Comparison of ENCODE assay signal across 8 cellular contexts in the genomic region with DNA sequence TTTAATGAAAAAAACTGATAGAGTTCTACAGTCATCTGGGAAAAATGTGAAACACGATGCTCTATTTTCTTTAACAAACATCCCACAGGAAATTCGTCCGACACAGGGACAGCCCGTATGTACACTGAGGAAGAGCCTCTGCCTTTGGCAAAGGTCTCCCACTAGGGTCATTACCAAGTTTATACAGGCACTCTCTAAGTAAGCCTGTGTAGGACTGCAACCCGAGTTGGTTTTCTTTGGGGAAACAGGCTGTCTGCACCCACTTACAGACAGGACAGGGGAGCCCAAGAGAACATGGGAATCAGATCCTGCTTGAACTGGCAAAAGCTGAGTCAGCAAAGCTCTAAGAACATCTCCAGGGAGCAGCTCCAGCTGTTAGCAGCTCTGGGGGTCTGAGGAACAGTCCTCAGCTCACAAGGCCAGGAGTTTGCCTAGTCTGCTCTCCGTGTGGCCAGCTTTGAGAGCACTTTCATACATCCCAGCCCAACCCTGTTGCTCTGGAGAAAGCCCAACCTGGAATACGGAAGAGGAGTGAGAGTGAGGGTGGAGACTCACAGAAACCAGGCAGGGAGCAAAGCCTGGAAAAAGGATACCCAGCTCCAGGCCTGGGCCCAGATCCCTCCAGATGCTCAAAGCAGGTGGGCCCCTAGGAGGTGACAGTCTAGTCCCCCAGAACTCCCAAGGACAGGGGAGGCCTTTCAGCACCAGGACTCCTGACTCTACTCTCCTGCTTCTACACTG. TPM values are rescaled to one million over a fixed set of nuclear protein-coding genes. Genes with fewer than 3 reads are reported as not detected.
DNase-seq lines count a peak whose midpoint lies in the region; ATAC-seq and TF ChIP-seq lines count a peak whose summit lies in the region.

No MANE protein-coding gene starts in this region.

- H3K4me3 ChIP-seq in KMS-11 (IDR thresholded peaks at IDR 0.05; ENCODE audit: insufficient read depth, low read depth, low read length) (no peak overlapping the region), heart left ventricle (peak overlapping the region in 11 of 12 donors; percentile 84 to 100 (median 91)), prostate gland (peak overlapping the region; percentile 74 to 87)

- H3K4me3 Mint-ChIP-seq in Calu3 (ENCODE audit: low read depth, unreplicated experiment) = peak overlapping the region; percentile 85
- H3K4me3 Mint-ChIP-seq in activated naive CD8-positive, alpha-beta T cell treated with anti-CD3 and anti-CD28 coated beads for 36 hours = peak overlapping the region; percentile 95

- no TSS peak for BruUV-seq in Calu3 (replicated peaks; lab: Mats Ljungman, UMichigan)

- TF ChIP-seq POLR2A in heart left ventricle (IDR thresholded peaks at IDR 0.05) (no peak), prostate gland (IDR thresholded peaks at IDR 0.05) (peak; percentile 33)

- H3K36me3 Mint-ChIP-seq in Calu3 (ENCODE audit: insufficient read depth, unreplicated experiment) = peaks cover 32% of the 10 kb centered on the region
- peaks cover 18% of the 10 kb centered on the region for H3K36me3 Mint-ChIP-seq in activated naive CD8-positive, alpha-beta T cell treated with anti-CD3 and anti-CD28 coated beads for 36 hours

- no peak overlapping the region for H2AFZ ChIP-seq in KMS-11 (ENCODE audit: low read depth)

- peaks cover 28% of the 10 kb centered on the region for H3K4me1 Mint-ChIP-seq in Calu3 (ENCODE audit: low read depth, unreplicated experiment)
- H3K4me1 Mint-ChIP-seq in activated naive CD8-positive, alpha-beta T cell treated with anti-CD3 and anti-CD28 coated beads for 36 hours = peaks cover 52% of the 10 kb centered on the region

- ATAC-seq in heart left ventricle (peak; percentile 60 to 76 (median 72)), HG03342 (IDR thresholded peaks at IDR 0.05; ENCODE audit: unreplicated experiment) (no peak), HG03432 (IDR thresholded peaks at IDR 0.05; ENCODE audit: unreplicated experiment) (no peak)

- H3K27me3 Mint-ChIP-seq in Calu3 (ENCODE audit: unreplicated experiment) = no peaks in the 10 kb centered on the region
- no peaks in the 10 kb centered on the region for H3K27me3 Mint-ChIP-seq in activated naive CD8-positive, alpha-beta T cell treated with anti-CD3 and anti-CD28 coated beads for 36 hours

- H3K27ac Mint-ChIP-seq in Calu3 (ENCODE audit: unreplicated experiment) = peak overlapping the region; percentile 54
- H3K27ac Mint-ChIP-seq in activated naive CD8-positive, alpha-beta T cell treated with anti-CD3 and anti-CD28 coated beads for 36 hours = peak overlapping the region; percentile 47

- H3K79me2 ChIP-seq in KMS-11 (ENCODE audit: insufficient read depth, low read depth) = 0 out of 2 replicates have a peak, but pooled peaks cover 6% of the 10 kb centered on the region

- TF ChIP-seq CTCF in Calu3 (IDR thresholded peaks at IDR 0.05; ENCODE audit: unreplicated experiment) (no peak), KMS-11 (conservative IDR thresholded peaks at IDR 0.05; ENCODE audit: low read depth, low read length) (no peak), heart left ventricle (IDR thresholded peaks at IDR 0.05) (no peak), prostate gland (IDR thresholded peaks at IDR 0.05) (no peak)

- no peaks in the 10 kb centered on the region for H4K20me1 ChIP-seq in KMS-11 (ENCODE audit: insufficient read depth)

- H3K9ac ChIP-seq in KMS-11 = no peak overlapping the region

- H3K9me3 ChIP-seq in heart left ventricle (no peaks in the 10 kb centered on the region), prostate gland (no peaks in the 10 kb centered on the region)

- H3K27ac ChIP-seq in KMS-11 (no peak overlapping the region), heart left ventricle (peak overlapping the region; percentile 73 to 97 (median 90)), prostate gland (peak overlapping the region; percentile 86 to 89)

- H3K9me3 Mint-ChIP-seq in Calu3 (ENCODE audit: low read depth, unreplicated experiment) = no peaks in the 10 kb centered on the region
- no peaks in the 10 kb centered on the region for H3K9me3 Mint-ChIP-seq in activated naive CD8-positive, alpha-beta T cell treated with anti-CD3 and anti-CD28 coated beads for 36 hours

- CTCF ChIA-PET in Calu3 (lab: Charles Lee) = interaction anchor here (0.6 to 1.3 kb wide), 4 partner anchors 14 to 619 kb away, joined by 4 to 5 read pairs (median 4); no protein-coding TSS in a partner anchor

- peak overlapping the region; percentile 84; the same call in 1 of the 2 replicates for H3K4me2 ChIP-seq in KMS-11

- H3K36me3 ChIP-seq in KMS-11 (ENCODE audit: insufficient read depth) (no peaks in the 10 kb centered on the region), heart left ventricle (peaks cover 0 to 5% (median 0%) of the 10 kb centered on the region in 9 donors), prostate gland (no peaks in the 10 kb centered on the region)

- no peaks in the 10 kb centered on the region for H3K27me3 ChIP-seq in KMS-11 (ENCODE audit: insufficient read depth, low read depth)
- no peaks in the 10 kb centered on the region for H3K27me3 ChIP-seq in heart left ventricle
- H3K27me3 ChIP-seq in prostate gland (replicated peaks; ENCODE audit: insufficient read depth) = no peaks in the 10 kb centered on the region

- WGBS in heart left ventricle, 4 donors = 20 to 35% (median 31%) methylated on average over 7 of the region's 7 CpGs
- WGBS in prostate gland = under 1% methylated on average over 7 of the region's 7 CpGs

- H3K4me1 ChIP-seq in KMS-11 (ENCODE audit: low read depth, poor library complexity, severe bottlenecking) = peaks cover 17% of the 10 kb centered on the region
- peaks cover 0 to 62% (median 39%) of the 10 kb centered on the region in 12 donors for H3K4me1 ChIP-seq in heart left ventricle
- H3K4me1 ChIP-seq in prostate gland (replicated peaks) = peaks cover 31% of the 10 kb centered on the region

- intact Hi-C loops in Calu3 (cut with micrococcal nuclease; ENCODE audit: unreplicated experiment) = no loop called here
- intact Hi-C loops in heart left ventricle (cut with DNase I) = loop anchor here in 5 of 10 donors (5.0 to 10.0 kb wide), 5 partner anchors 38 to 83 kb away; no protein-coding TSS in a partner anchor
- intact Hi-C loops in prostate gland (cut with DNase I) = loop anchor here (5.0 kb wide), 2 partner anchors 43 to 68 kb away; no protein-coding TSS in a partner anchor

- DNase-seq in Calu3 = peak; percentile 53
- no peak for DNase-seq in activated naive CD8-positive, alpha-beta T cell treated with anti-CD3 and anti-CD28 coated beads for 36 hours
- DNase-seq in heart left ventricle = peak in 4 of 5 donors; percentile 34 to 46 (median 43)
- peak; percentile 64 for DNase-seq in prostate gland (ENCODE audit: low spot score)
- no peak for DNase-seq in NCI-H1092 (lab: John Stamatoyannopoulos, UW)

RNA-seq across cellular contexts. Expression of a gene that starts 1.9 kb away (rescaled TPM):
- 50.0 and 52.8 TPM in 2 replicates for total RNA-seq in Calu3 (2022)
- total RNA-seq in activated naive CD8-positive, alpha-beta T cell treated with anti-CD3 and anti-CD28 coated beads for 36 hours = 10 to 100 TPM; 39.4 to 44.1 TPM
- total RNA-seq in heart left ventricle = 10 to 100 TPM in 6 of 9 donors, 1 to 10 TPM in 3; 6.5 to 45.2 (median 10.8) TPM
- polyA plus RNA-seq in heart left ventricle = 1 to 10 TPM; 5.1 to 5.9 TPM
- total RNA-seq in prostate gland = 10 to 100 TPM; 21.5 to 49.5 TPM

RNA-seq across cellular contexts. Expression of a gene that starts 16.7 kb away (rescaled TPM):
- not detected in 2 replicates for total RNA-seq in Calu3 (2022)
- not detected for total RNA-seq in activated naive CD8-positive, alpha-beta T cell treated with anti-CD3 and anti-CD28 coated beads for 36 hours
- total RNA-seq in heart left ventricle = not detected
- not detected for polyA plus RNA-seq in heart left ventricle
- total RNA-seq in prostate gland = under 1 TPM in 1 of 2 donors, not detected in 1; 0.28 TPM

RNA-seq across cellular contexts. Expression of a gene that starts 55.6 kb away (rescaled TPM):
- total RNA-seq in Calu3 (2022) (15.1 and 15.7 TPM in 2 replicates), heart left ventricle (10 to 100 TPM in 5 of 9 donors, 1 to 10 TPM in 4; 3.3 to 18.5 (median 10.4) TPM), prostate gland (10 to 100 TPM; 16.7 to 23.0 TPM)
- 1 to 10 TPM; 1.8 to 1.9 TPM for total RNA-seq in activated naive CD8-positive, alpha-beta T cell treated with anti-CD3 and anti-CD28 coated beads for 36 hours
- polyA plus RNA-seq in heart left ventricle = 1 to 10 TPM; 5.3 TPM

Comparison
In these comparisons a context has a peak if more than half of its experiments do, and no peak if none do; other contexts are left out.
1. DNase-seq: peak in Calu3 (single experiment), heart left ventricle (4 of 5) and prostate gland (single experiment); none in activated naive CD8-positive, alpha-beta T cell treated with anti-CD3 and anti-CD28 coated beads for 36 hours (single experiment) and NCI-H1092 (single experiment).
2. ATAC-seq: peak in heart left ventricle (4 of 4); none in HG03342 (single experiment) and HG03432 (single experiment).